In genomic region chr6:20211037-20211940, GRCh38 we compare ENCODE assay signal across 8 cellular contexts. TPM values are rescaled to one million over a fixed set of nuclear protein-coding genes. Genes with fewer than 3 reads are reported as not detected.
DNase-seq lines count a peak whose midpoint lies in the region; ATAC-seq and TF ChIP-seq lines count a peak whose summit lies in the region.

No MANE protein-coding gene starts in this region.

- peak in 1 of 2 donors; percentile 18 for TF ChIP-seq EP300 in tibial nerve (IDR thresholded peaks at IDR 0.05)

- DNase-seq in left ventricle myocardium inferior (no peak), Right ventricle myocardium inferior (ENCODE audit: missing footprints) (no peak), ascending aorta (ENCODE audit: low spot score in 2 of 2) (no peak), left kidney (ENCODE audit: low read depth, low spot score) (peak; percentile 41), tibial nerve (ENCODE audit: low spot score in 2 of 2) (no peak), anterior cingulate cortex (lab: John Stamatoyannopoulos, UW) (no peak), NCI-H1048 (lab: John Stamatoyannopoulos, UW) (no peak)
- no peak for DNase-seq in Jurkat, Clone E6-1 (ENCODE audit: low read depth, low spot score)

- intact Hi-C loops in left ventricle myocardium inferior (cut with micrococcal nuclease) = no loop called here
- intact Hi-C loops in Right ventricle myocardium inferior (cut with DNase I) = loop anchor here (5.0 to 10.0 kb wide), 3 partner anchors 191 to 406 kb away; partner anchors contain the start of genes CDKAL1 and E2F3
- intact Hi-C loops in ascending aorta (cut with DNase I) = loop anchor here (5.0 kb wide), 3 partner anchors 44 to 321 kb away; partner anchors contain the start of gene CDKAL1

- no peaks in the 10 kb centered on the region for H3K36me3 ChIP-seq in left ventricle myocardium inferior
- no peaks in the 10 kb centered on the region for H3K36me3 ChIP-seq in ascending aorta
- H3K36me3 ChIP-seq in tibial nerve = no peaks in the 10 kb centered on the region

- H3K9me3 ChIP-seq in left ventricle myocardium inferior (replicated peaks) = no peaks in the 10 kb centered on the region
- no peaks in the 10 kb centered on the region for H3K9me3 ChIP-seq in ascending aorta
- H3K9me3 ChIP-seq in tibial nerve = no peaks in the 10 kb centered on the region

- H3K27me3 ChIP-seq in left ventricle myocardium inferior (ENCODE audit: low read depth) (no peaks in the 10 kb centered on the region), ascending aorta (no peaks in the 10 kb centered on the region), tibial nerve (no peaks in the 10 kb centered on the region)

- no peak for TF ChIP-seq CTCF in left ventricle myocardium inferior (IDR thresholded peaks at IDR 0.05; ENCODE audit: borderline replicate concordance)
- no peak for TF ChIP-seq CTCF in ascending aorta (IDR thresholded peaks at IDR 0.05)
- no peak for TF ChIP-seq CTCF in tibial nerve (IDR thresholded peaks at IDR 0.05)

- TF ChIP-seq POLR2A in tibial nerve (IDR thresholded peaks at IDR 0.05) = peak in 1 of 2 donors; percentile 16

- H3K4me3 ChIP-seq in left ventricle myocardium inferior (peak overlapping the region; percentile 95), ascending aorta (peak overlapping the region; percentile 84 to 90), tibial nerve (peak overlapping the region; percentile 73 to 95 (median 84))
- H3K4me3 ChIP-seq in Jurkat, Clone E6-1 (ENCODE audit: low read length) = peak overlapping the region; percentile 72

- H3K4me1 ChIP-seq in left ventricle myocardium inferior = peaks cover 89% of the 10 kb centered on the region
- peaks cover 4 to 17% of the 10 kb centered on the region in 2 donors for H3K4me1 ChIP-seq in ascending aorta
- H3K4me1 ChIP-seq in tibial nerve = peaks cover 0 to 60% (median 36%) of the 10 kb centered on the region in 4 donors

- H3K27ac ChIP-seq in left ventricle myocardium inferior (replicated peaks) = peak overlapping the region; percentile 97
- H3K27ac ChIP-seq in ascending aorta = peak overlapping the region; percentile 85 to 90
- H3K27ac ChIP-seq in tibial nerve = peak overlapping the region; percentile 67 to 95 (median 89)

- no peak for ATAC-seq in Right ventricle myocardium inferior

- 11 to 12% methylated on average over 17 of the region's 17 CpGs for WGBS in tibial nerve, 2 donors

RNA-seq across cellular contexts. Expression of gene MBOAT1, which starts 1.0 kb away (rescaled TPM):
- total RNA-seq in left ventricle myocardium inferior = 5.6 TPM
- 5.3 TPM for total RNA-seq in Right ventricle myocardium inferior
- 8.3 TPM for polyA plus RNA-seq in Jurkat, Clone E6-1 (2012; ENCODE audit: insufficient read depth, insufficient read length)
- total RNA-seq in ascending aorta = 5.4 TPM
- 10 to 100 TPM; 12.3 to 25.6 (median 19.2) TPM for total RNA-seq in tibial nerve
